In the genomic region with DNA sequence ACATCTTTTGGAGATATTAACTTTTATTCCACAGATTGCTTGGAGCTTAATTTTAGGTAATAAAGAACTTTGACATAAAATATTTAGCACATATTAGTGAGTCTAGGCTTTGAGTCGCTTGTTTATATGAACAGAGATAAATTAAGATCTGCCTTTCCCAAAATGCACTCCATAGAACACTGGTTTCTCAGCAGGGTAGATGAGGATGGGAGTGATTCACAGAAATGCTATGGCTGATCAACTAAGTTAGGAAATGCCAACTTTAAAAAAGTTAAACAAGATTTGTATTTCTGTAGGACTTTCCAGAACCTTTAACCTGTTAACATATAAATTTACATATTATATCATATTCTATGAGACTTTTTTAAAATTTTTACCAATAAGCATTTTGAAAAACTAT, we compare ENCODE assay signal across 27 cellular contexts.
"Had no signal": no experiment of that assay in that cellular context is flagged by ENCODE, and none has a peak within 500 bp of the region (broad histone marks: within the 10 kb centered on the region; RNA-seq: fewer than 3 reads in every experiment).

No MANE protein-coding gene starts in this region.

- H3K79me2 ChIP-seq: hepatocyte, parathyroid adenoma had no signal

- H3K9ac ChIP-seq: parathyroid adenoma had no signal

- H3K9me3 ChIP-seq: colonic mucosa, esophagus squamous epithelium, psoas muscle, spleen, suprapubic skin, tibial artery, upper lobe of right lung had no signal

- H3K27ac ChIP-seq: colonic mucosa, epithelial cell of prostate, esophagus squamous epithelium, hepatocyte, parathyroid adenoma, psoas muscle, spleen, suprapubic skin, tibial artery, upper lobe of right lung, WERI-Rb-1 had no signal

- H3K4me1 ChIP-seq: colonic mucosa, esophagus squamous epithelium, parathyroid adenoma, psoas muscle, spleen, suprapubic skin, tibial artery, upper lobe of right lung had no signal

- DNase-seq: activated CD4-positive, alpha-beta T cell treated with anti-CD3 and anti-CD28 coated beads for 48 hours; activated CD4-positive, alpha-beta T cell treated with anti-CD3 and anti-CD28 coated beads, Interleukin-2, amount 50 U/mL, for 48 hours; activated CD8-positive, alpha-beta memory T cell treated with anti-CD3 and anti-CD28 coated beads for 24 hours; activated effector memory CD4-positive, alpha-beta T cell treated with anti-CD3 and anti-CD28 coated beads, Interleukin-2, amount 50 U/mL, for 16 hours; activated naive CD4-positive, alpha-beta T cell treated with anti-CD3 and anti-CD28 coated beads for 36 hours; activated naive CD8-positive, alpha-beta T cell treated with anti-CD3 and anti-CD28 coated beads for 36 hours; colonic mucosa; effector CD8-positive, alpha-beta T cell; esophagus squamous epithelium; glutamatergic neuron; left cardiac atrium; left ventricle myocardium superior; naive B cell; nephron progenitor cell; nucleus accumbens; psoas muscle; spleen; stimulated activated naive CD4-positive, alpha-beta T cell; T-helper 1 cell; tibial artery; upper lobe of right lung had no signal

- ATAC-seq: activated CD4-positive, CD25-positive, alpha-beta regulatory T cell treated with anti-CD3 and anti-CD28 coated beads, Interleukin-2, amount 50 U/mL, for 24 hours; left cardiac atrium; left ventricle myocardium superior; psoas muscle; upper lobe of right lung had no signal

- H3K36me3 ChIP-seq: colonic mucosa, esophagus squamous epithelium, spleen, suprapubic skin, tibial artery, upper lobe of right lung, WERI-Rb-1 had no signal

- H3K4me2 ChIP-seq: hepatocyte had no signal

- H3K27me3 ChIP-seq: colonic mucosa, esophagus squamous epithelium, hepatocyte, spleen, suprapubic skin, tibial artery, upper lobe of right lung had no signal

- H2AFZ ChIP-seq: hepatocyte, parathyroid adenoma had no signal

- H3K4me3 ChIP-seq: colonic mucosa, esophagus squamous epithelium, hepatocyte, psoas muscle, spleen, suprapubic skin, tibial artery, upper lobe of right lung had no signal
